ENCODE assay signal across 12 cellular contexts in the genomic region with DNA sequence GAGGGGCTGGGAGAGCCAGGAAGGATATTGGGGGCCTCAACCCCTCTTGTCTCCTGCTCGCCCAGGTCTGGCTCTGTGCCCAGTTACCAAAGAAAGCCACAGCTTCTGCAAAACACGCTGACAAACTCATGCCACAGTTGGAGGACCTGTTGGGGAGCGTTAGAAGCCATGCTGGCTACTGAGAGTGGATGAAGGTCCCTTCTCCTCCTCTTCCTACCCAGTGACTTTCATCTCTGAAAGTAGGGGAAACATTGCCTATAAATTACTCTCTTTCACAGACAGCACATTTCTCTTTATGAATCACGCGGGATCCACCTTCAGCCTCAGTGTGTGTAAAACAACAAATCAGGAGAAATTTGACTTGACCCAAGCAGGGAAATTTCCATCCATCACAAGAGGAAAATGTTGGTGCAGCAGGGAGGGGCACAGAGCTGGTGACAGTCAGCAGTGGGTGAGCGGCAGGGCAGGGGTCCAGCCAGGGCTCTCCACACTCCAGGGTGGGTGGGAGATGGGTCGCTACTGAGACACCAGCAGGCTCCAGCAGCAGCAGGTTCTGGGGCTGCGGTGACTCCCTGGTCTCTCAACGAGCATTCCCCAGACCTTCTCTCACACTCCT.
A peak's percentile ranks its signal among the peaks of the same experiment; 100 is the strongest.
DNase-seq lines count a peak whose midpoint lies in the region.
"Had no signal": no experiment of that assay in that cellular context is flagged by ENCODE, and none has a peak within 500 bp of the region (broad histone marks: within the 10 kb centered on the region; RNA-seq: fewer than 3 reads in every experiment).

No MANE protein-coding gene starts in this region.

- no peak overlapping the region for H3K4me3 Mint-ChIP-seq in activated naive CD4-positive, alpha-beta T cell treated with anti-CD3 and anti-CD28 coated beads for 36 hours

- no peak overlapping the region for H3K4me3 ChIP-seq in H7 (ENCODE audit: insufficient read depth, low read depth, low read length)
- H3K4me3 ChIP-seq: left lung had no signal

- DNase-seq in activated naive CD4-positive, alpha-beta T cell treated with anti-CD3 and anti-CD28 coated beads for 36 hours, result peak; percentile 60
- no peak for DNase-seq in activated naive CD4-positive, alpha-beta T cell (lab: John Stamatoyannopoulos, UW)
- DNase-seq in Kasumi-1 (lab: John Stamatoyannopoulos, UW) (peak; percentile 97 to 98), AG20443 (ENCODE audit: low spot score) (no peak), 8988T (no peak), H7 (no peak)
- peak; percentile 25 to 28 for DNase-seq in activated T-cell treated with anti-CD3 and anti-CD28 coated beads, Interleukin-2, amount 50 U/mL, for 48 hours
- DNase-seq in stimulated activated CD8-positive, alpha-beta memory T cell treated with anti-CD3 and anti-CD28 coated beads, Interleukin-4, amount 100 ng/mL, for 48 hours, result peak; percentile 37
- DNase-seq: effector memory CD4-positive, alpha-beta T cell; NCI-H1417; stimulated activated naive CD4-positive, alpha-beta T cell had no signal

- no peaks in the 10 kb centered on the region for H3K36me3 ChIP-seq in H7 (replicated peaks; ENCODE audit: control insufficient read depth, insufficient read depth, low read length)
- H3K36me3 ChIP-seq: left lung had no signal

- peaks cover 1% of the 10 kb centered on the region for H3K9me3 Mint-ChIP-seq in activated naive CD4-positive, alpha-beta T cell treated with anti-CD3 and anti-CD28 coated beads for 36 hours

- H3K36me3 Mint-ChIP-seq in activated naive CD4-positive, alpha-beta T cell treated with anti-CD3 and anti-CD28 coated beads for 36 hours (ENCODE audit: low read depth), result no peaks in the 10 kb centered on the region

- no peak overlapping the region for H3K27ac Mint-ChIP-seq in activated naive CD4-positive, alpha-beta T cell treated with anti-CD3 and anti-CD28 coated beads for 36 hours

- peaks cover 35% of the 10 kb centered on the region for H3K27me3 Mint-ChIP-seq in activated naive CD4-positive, alpha-beta T cell treated with anti-CD3 and anti-CD28 coated beads for 36 hours (ENCODE audit: low read depth)

- H3K4me1 Mint-ChIP-seq in activated naive CD4-positive, alpha-beta T cell treated with anti-CD3 and anti-CD28 coated beads for 36 hours (ENCODE audit: low read depth), result peaks cover 18% of the 10 kb centered on the region

- intact Hi-C loops in activated naive CD4-positive, alpha-beta T cell treated with anti-CD3 and anti-CD28 coated beads for 36 hours (cut with micrococcal nuclease), result loop anchor here (1.0 to 2.0 kb wide), 4 partner anchors 39 to 306 kb away; no protein-coding TSS in a partner anchor

- CTCF ChIA-PET in activated naive CD4-positive, alpha-beta T cell treated with anti-CD3 and anti-CD28 coated beads for 36 hours (lab: Charles Lee), result interaction anchor here (0.6 to 0.8 kb wide), 3 partner anchors 48 to 116 kb away, joined by 3 to 4 read pairs (median 3); no protein-coding TSS in a partner anchor

- no peaks in the 10 kb centered on the region for H3K27me3 ChIP-seq in H7 (ENCODE audit: control insufficient read depth, insufficient read depth, low read length)
- H3K27me3 ChIP-seq: left lung had no signal

Comparison
In these comparisons a context has a peak if more than half of its experiments do, and no peak if none do; other contexts are left out.
1. DNase-seq: peak in activated naive CD4-positive, alpha-beta T cell treated with anti-CD3 and anti-CD28 coated beads for 36 hours (single experiment), Kasumi-1 (2 of 2), activated T-cell treated with anti-CD3 and anti-CD28 coated beads, Interleukin-2, amount 50 U/mL, for 48 hours (2 of 2) and stimulated activated CD8-positive, alpha-beta memory T cell treated with anti-CD3 and anti-CD28 coated beads, Interleukin-4, amount 100 ng/mL, for 48 hours (single experiment); none in activated naive CD4-positive, alpha-beta T cell (0 of 4), AG20443 (single experiment), 8988T (single experiment) and H7 (single experiment).